ENCODE assay signal across 11 cellular contexts in the genomic region with DNA sequence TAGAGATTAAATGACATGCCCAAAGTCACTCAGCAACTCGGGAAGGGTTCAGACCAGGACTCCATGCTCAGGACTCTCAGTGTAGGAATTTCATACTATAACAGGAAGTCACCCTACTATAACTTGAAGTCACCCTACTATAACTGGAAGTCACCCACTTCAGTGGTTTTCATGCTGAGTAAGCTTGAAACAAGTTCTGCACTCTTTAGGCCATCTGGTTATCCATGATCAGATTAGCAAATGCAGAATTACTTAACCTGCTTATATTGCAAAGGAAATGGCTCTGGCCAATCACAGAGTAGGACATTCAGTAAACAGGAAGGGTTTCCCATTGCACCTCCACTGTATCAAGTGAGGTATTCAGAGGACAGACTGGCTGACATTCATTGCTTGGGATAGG.
A peak's percentile ranks its signal among the peaks of the same experiment; 100 is the strongest.
DNase-seq lines count a peak whose midpoint lies in the region; ATAC-seq, FAIRE-seq and TF ChIP-seq lines count a peak whose summit lies in the region.
"Had no signal": no experiment of that assay in that cellular context is flagged by ENCODE, and none has a peak within 500 bp of the region (broad histone marks: within the 10 kb centered on the region; RNA-seq: fewer than 3 reads in every experiment).

No MANE protein-coding gene starts in this region.

- DNase-seq in GM12891 (ENCODE audit: insufficient read length, low spot score) (no peak), SK-N-DZ (ENCODE audit: low spot score) (peak; percentile 96), NCI-H2029 treated with DMSO at 0.1 percent for 48 hours (lab: John Stamatoyannopoulos, UW) (no peak), frontal cortex (ENCODE audit: low spot score in 2 of 2) (no peak), stomach (no peak), glomerular visceral epithelial cell (ENCODE audit: extremely low spot score) (no peak)
- DNase-seq: activated effector memory CD4-positive, alpha-beta T cell treated with anti-CD3 and anti-CD28 coated beads, Interleukin-2, amount 50 U/mL, for 16 hours; DMS79 treated with DMSO at 0.1 percent for 48 hours; islet precursor cell had no signal

- 67 to 85% (median 81%) methylated on average over 1 of the region's 1 CpG for WGBS in stomach, 5 donors

- no peak overlapping the region for H3K4me3 ChIP-seq in stomach

- no peaks in the 10 kb centered on the region for H3K4me1 ChIP-seq in stomach

- ATAC-seq in GM19395 (IDR thresholded peaks at IDR 0.05; ENCODE audit: unreplicated experiment) (peak; percentile 92), HG02973 (IDR thresholded peaks at IDR 0.05; ENCODE audit: unreplicated experiment) (peak; percentile 93)

- intact Hi-C loops in stomach (cut with DNase I; ENCODE audit: low total_unique reads) = no loop called here

- TF ChIP-seq CTCF in stomach (IDR thresholded peaks at IDR 0.05) = no peak

- H3K27me3 ChIP-seq in stomach = no peaks in the 10 kb centered on the region

- TF ChIP-seq EP300 in stomach (IDR thresholded peaks at IDR 0.05) = no peak

- H3K9me3 ChIP-seq in stomach = no peaks in the 10 kb centered on the region

- FAIRE-seq in GM12891 (lab: Jason Lieb, UNC) (peak; percentile 55), frontal cortex (lab: Jason Lieb, UNC) (no peak)

- H3K27ac ChIP-seq in stomach = no peak overlapping the region

- no peaks in the 10 kb centered on the region for H3K36me3 ChIP-seq in stomach

- TF ChIP-seq POLR2A in GM12891 (IDR thresholded peaks at IDR 0.05; ENCODE audit: low read depth, low read length) = no peak
- no peak for TF ChIP-seq POLR2A in stomach (IDR thresholded peaks at IDR 0.05)

TF ChIP-seq in GM12891, 5 proteins besides CTCF, POLR2A, EP300 and RAD21:
- TF ChIP-seq TAF1 (IDR thresholded peaks at IDR 0.05; ENCODE audit: low read depth, low read length) (no peak), PAX5 (IDR thresholded peaks at IDR 0.05; ENCODE audit: insufficient read depth, low read length, severe bottlenecking) (no peak), SPI1 (IDR thresholded peaks at IDR 0.05; ENCODE audit: low read depth, low read length) (peak; percentile 60)
TF ChIP-seq in GM12891: peak in this region for 1.
